In the genomic region with DNA sequence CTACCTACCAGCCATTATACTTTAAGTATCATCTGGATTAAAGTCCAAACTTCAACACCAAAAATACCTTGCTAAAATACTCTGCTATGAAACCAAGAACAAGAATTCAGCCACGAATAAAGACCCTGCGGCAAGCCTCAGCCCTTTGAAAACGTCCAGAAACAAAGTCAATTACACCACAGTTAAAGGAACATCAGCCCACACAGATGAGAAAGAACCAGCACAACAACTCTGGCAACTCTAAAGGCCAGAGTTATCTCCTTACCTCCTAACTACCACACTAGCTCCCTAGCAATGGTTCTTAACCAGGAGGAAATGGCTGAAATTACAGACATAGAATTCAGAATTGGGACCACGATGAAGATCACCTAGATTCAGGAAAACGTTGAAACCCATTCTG, we compare ENCODE assay signal across 19 cellular contexts. TPM values are rescaled to one million over a fixed set of nuclear protein-coding genes. Genes with fewer than 3 reads are reported as not detected.
DNase-seq lines count a peak whose midpoint lies in the region; ATAC-seq, FAIRE-seq and TF ChIP-seq lines count a peak whose summit lies in the region.
"Had no signal": no experiment of that assay in that cellular context is flagged by ENCODE, and none has a peak within 500 bp of the region (broad histone marks: within the 10 kb centered on the region; RNA-seq: fewer than 3 reads in every experiment).

No MANE protein-coding gene starts in this region.

- H3K36me3 Mint-ChIP-seq in activated naive CD4-positive, alpha-beta T cell treated with anti-CD3 and anti-CD28 coated beads, Interleukin-2, amount 50 U/mL, for 24 hours = peaks cover 8% of the 10 kb centered on the region
- H3K36me3 Mint-ChIP-seq in activated naive CD4-positive, alpha-beta T cell treated with anti-CD3 and anti-CD28 coated beads for 36 hours (ENCODE audit: low read depth) = peaks cover 10% of the 10 kb centered on the region
- H3K36me3 Mint-ChIP-seq in activated naive CD8-positive, alpha-beta T cell treated with anti-CD3 and anti-CD28 coated beads, Interleukin-2, amount 50 U/mL, for 24 hours (ENCODE audit: low read depth) = peaks cover 10% of the 10 kb centered on the region

- H3K9me3 Mint-ChIP-seq in activated naive CD4-positive, alpha-beta T cell treated with anti-CD3 and anti-CD28 coated beads, Interleukin-2, amount 50 U/mL, for 24 hours = no peaks in the 10 kb centered on the region
- peaks cover 3% of the 10 kb centered on the region for H3K9me3 Mint-ChIP-seq in activated naive CD4-positive, alpha-beta T cell treated with anti-CD3 and anti-CD28 coated beads for 36 hours
- no peaks in the 10 kb centered on the region for H3K9me3 Mint-ChIP-seq in activated naive CD8-positive, alpha-beta T cell treated with anti-CD3 and anti-CD28 coated beads, Interleukin-2, amount 50 U/mL, for 24 hours

- DNase-seq in activated naive CD4-positive, alpha-beta T cell treated with anti-CD3 and anti-CD28 coated beads for 36 hours = no peak
- DNase-seq in activated naive CD8-positive, alpha-beta T cell treated with anti-CD3 and anti-CD28 coated beads, Interleukin-2, amount 50 U/mL, for 24 hours = no peak
- DNase-seq in pancreas = no peak
- no peak for DNase-seq in activated CD4-positive, alpha-beta T cell treated with anti-CD3 and anti-CD28 coated beads for 4 hours
- DNase-seq: DMS153, GOT3, IMR-90, KG1, MM.1S, NCI-H2029, NCI-H446, NCI-H524 treated with DMSO at 0.1 percent for 48 hours, NCI-H774 had no signal

- H3K9me3 ChIP-seq in pancreas = no peaks in the 10 kb centered on the region

- H3K4me1 Mint-ChIP-seq in activated naive CD4-positive, alpha-beta T cell treated with anti-CD3 and anti-CD28 coated beads, Interleukin-2, amount 50 U/mL, for 24 hours = peaks cover 57% of the 10 kb centered on the region
- peaks cover 34% of the 10 kb centered on the region for H3K4me1 Mint-ChIP-seq in activated naive CD4-positive, alpha-beta T cell treated with anti-CD3 and anti-CD28 coated beads for 36 hours (ENCODE audit: low read depth)
- peaks cover 48% of the 10 kb centered on the region for H3K4me1 Mint-ChIP-seq in activated naive CD8-positive, alpha-beta T cell treated with anti-CD3 and anti-CD28 coated beads, Interleukin-2, amount 50 U/mL, for 24 hours

- no peak overlapping the region for H3K4me3 Mint-ChIP-seq in activated naive CD4-positive, alpha-beta T cell treated with anti-CD3 and anti-CD28 coated beads, Interleukin-2, amount 50 U/mL, for 24 hours
- H3K4me3 Mint-ChIP-seq in activated naive CD4-positive, alpha-beta T cell treated with anti-CD3 and anti-CD28 coated beads for 36 hours = no peak overlapping the region
- no peak overlapping the region for H3K4me3 Mint-ChIP-seq in activated naive CD8-positive, alpha-beta T cell treated with anti-CD3 and anti-CD28 coated beads, Interleukin-2, amount 50 U/mL, for 24 hours

- TF ChIP-seq CTCF in pancreas (IDR thresholded peaks at IDR 0.05) = no peak

- no peak overlapping the region for H3K27ac ChIP-seq in pancreas

- no peaks in the 10 kb centered on the region for H3K4me1 ChIP-seq in pancreas

- H3K36me3 ChIP-seq in pancreas = no peaks in the 10 kb centered on the region

- peak; percentile 56 for FAIRE-seq in pancreas (lab: Jason Lieb, UNC)
- FAIRE-seq: GM18507, RCC 7860 had no signal

- H3K27me3 ChIP-seq in pancreas = no peaks in the 10 kb centered on the region

- peak overlapping the region; percentile 65 for H3K27ac Mint-ChIP-seq in activated naive CD4-positive, alpha-beta T cell treated with anti-CD3 and anti-CD28 coated beads, Interleukin-2, amount 50 U/mL, for 24 hours
- H3K27ac Mint-ChIP-seq in activated naive CD4-positive, alpha-beta T cell treated with anti-CD3 and anti-CD28 coated beads for 36 hours = no peak overlapping the region
- peak overlapping the region; percentile 50 for H3K27ac Mint-ChIP-seq in activated naive CD8-positive, alpha-beta T cell treated with anti-CD3 and anti-CD28 coated beads, Interleukin-2, amount 50 U/mL, for 24 hours

- 70 to 86% methylated on average over 5 of the region's 5 CpGs for WGBS in pancreas, 2 donors

- no peak overlapping the region for H3K4me3 ChIP-seq in pancreas
- H3K4me3 ChIP-seq: HAP-1 had no signal

- intact Hi-C loops in activated naive CD4-positive, alpha-beta T cell treated with anti-CD3 and anti-CD28 coated beads for 36 hours (cut with micrococcal nuclease) = no loop called here
- intact Hi-C loops in pancreas (cut with DNase I) = no loop called here

- H3K27me3 Mint-ChIP-seq in activated naive CD4-positive, alpha-beta T cell treated with anti-CD3 and anti-CD28 coated beads, Interleukin-2, amount 50 U/mL, for 24 hours = no peaks in the 10 kb centered on the region
- no peaks in the 10 kb centered on the region for H3K27me3 Mint-ChIP-seq in activated naive CD4-positive, alpha-beta T cell treated with anti-CD3 and anti-CD28 coated beads for 36 hours (ENCODE audit: low read depth)
- H3K27me3 Mint-ChIP-seq in activated naive CD8-positive, alpha-beta T cell treated with anti-CD3 and anti-CD28 coated beads, Interleukin-2, amount 50 U/mL, for 24 hours = no peaks in the 10 kb centered on the region

- peak; percentile 36 for ATAC-seq in activated naive CD8-positive, alpha-beta T cell treated with anti-CD3 and anti-CD28 coated beads, Interleukin-2, amount 50 U/mL, for 24 hours
- ATAC-seq in pancreas = no peak
- ATAC-seq in GM19395 (IDR thresholded peaks at IDR 0.05; ENCODE audit: unreplicated experiment) = no peak
- ATAC-seq in HG02623 (IDR thresholded peaks at IDR 0.05; ENCODE audit: unreplicated experiment) = no peak

- CTCF ChIA-PET in activated naive CD4-positive, alpha-beta T cell treated with anti-CD3 and anti-CD28 coated beads for 36 hours (lab: Charles Lee) = no interaction called here

RNA-seq across cellular contexts. Expression of a gene that starts 23.4 kb away (rescaled TPM):
- 10 to 100 TPM; 46.8 to 47.6 TPM for total RNA-seq in activated naive CD4-positive, alpha-beta T cell treated with anti-CD3 and anti-CD28 coated beads for 36 hours
- total RNA-seq in pancreas = 10 to 100 TPM in 3 of 6 donors, 1 to 10 TPM in 3; 7.4 to 13.3 (median 10.1) TPM
- polyA plus RNA-seq in pancreas = 1 to 10 TPM; 3.0 to 7.9 TPM
